In the genomic region with DNA sequence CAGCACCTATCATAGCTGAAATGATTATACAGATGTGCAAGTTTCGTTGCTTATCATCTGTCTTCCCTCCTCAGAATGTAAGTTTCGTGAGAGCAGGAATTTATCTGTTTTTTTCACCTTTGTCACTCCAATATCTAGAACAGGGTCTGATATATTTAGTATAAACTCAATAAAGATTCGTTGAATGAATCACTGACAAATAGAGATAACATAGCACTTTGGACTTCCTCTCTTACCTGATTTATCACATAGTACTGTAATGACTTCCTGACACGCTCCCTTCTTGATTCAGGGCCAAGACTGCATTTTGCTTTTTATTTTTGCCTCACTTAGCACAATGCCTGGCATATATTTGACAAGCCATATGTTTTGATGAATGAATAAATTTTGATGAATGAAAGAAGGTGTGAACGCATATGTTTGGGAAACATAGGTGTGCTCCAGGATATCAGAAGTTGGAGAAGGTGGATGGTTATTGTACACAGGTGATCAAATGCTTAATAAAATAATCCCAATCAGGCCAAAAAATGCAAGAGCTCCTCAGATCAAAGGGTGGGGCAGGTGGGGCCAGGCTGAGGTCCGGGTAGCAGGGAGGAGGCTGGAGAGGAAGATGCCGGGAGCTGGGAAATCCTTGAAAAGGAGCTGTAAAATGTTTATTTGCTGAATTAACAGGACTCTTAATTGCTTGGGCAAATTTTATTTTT, we compare ENCODE assay signal across 12 cellular contexts. TPM values are rescaled to one million over a fixed set of nuclear protein-coding genes. Genes with fewer than 3 reads are reported as not detected.
A peak's percentile ranks its signal among the peaks of the same experiment; 100 is the strongest.
DNase-seq lines count a peak whose midpoint lies in the region; ATAC-seq, FAIRE-seq and TF ChIP-seq lines count a peak whose summit lies in the region.
"Had no signal": no experiment of that assay in that cellular context is flagged by ENCODE, and none has a peak within 500 bp of the region (broad histone marks: within the 10 kb centered on the region; RNA-seq: fewer than 3 reads in every experiment).

No MANE protein-coding gene starts in this region.

- CTCF ChIA-PET in PC-3 (lab: Charles Lee), result interaction anchor here (0.7 kb wide), 1 partner anchor 223 kb away, joined by 7 read pairs; no protein-coding TSS in a partner anchor

- H3F3A ChIP-seq in PC-3 (ENCODE audit: low read length, unreplicated experiment), result no peaks in the 10 kb centered on the region

- POLR2A ChIA-PET in PC-3 (lab: Charles Lee; ENCODE audit: unreplicated experiment), result no interaction called here

- H3K36me3 Mint-ChIP-seq in activated naive CD4-positive, alpha-beta T cell treated with anti-CD3 and anti-CD28 coated beads, Interleukin-2, amount 50 U/mL, for 24 hours, result no peaks in the 10 kb centered on the region

- peak overlapping the region; percentile 85 for H3K27ac Mint-ChIP-seq in activated naive CD4-positive, alpha-beta T cell treated with anti-CD3 and anti-CD28 coated beads, Interleukin-2, amount 50 U/mL, for 24 hours

- H3K27me3 Mint-ChIP-seq in activated naive CD4-positive, alpha-beta T cell treated with anti-CD3 and anti-CD28 coated beads, Interleukin-2, amount 50 U/mL, for 24 hours, result no peaks in the 10 kb centered on the region

- peaks cover 47% of the 10 kb centered on the region for H3K4me1 Mint-ChIP-seq in activated naive CD4-positive, alpha-beta T cell treated with anti-CD3 and anti-CD28 coated beads, Interleukin-2, amount 50 U/mL, for 24 hours

- no peak overlapping the region for H3K27ac ChIP-seq in PC-3 (ENCODE audit: low read length)
- H3K27ac ChIP-seq in breast epithelium, result no peak overlapping the region

- no peaks in the 10 kb centered on the region for H3K9me3 Mint-ChIP-seq in activated naive CD4-positive, alpha-beta T cell treated with anti-CD3 and anti-CD28 coated beads, Interleukin-2, amount 50 U/mL, for 24 hours

- H3K27me3 ChIP-seq in PC-3 (ENCODE audit: low read length), result no peaks in the 10 kb centered on the region
- no peaks in the 10 kb centered on the region for H3K27me3 ChIP-seq in breast epithelium

- TF ChIP-seq POLR2A in breast epithelium (IDR thresholded peaks at IDR 0.05), result no peak

- no peaks in the 10 kb centered on the region for H4K20me1 ChIP-seq in PC-3 (ENCODE audit: low read length)

- no peak overlapping the region for H3K4me3 ChIP-seq in PC-3 (ENCODE audit: low read length)
- H3K4me3 ChIP-seq in breast epithelium, result no peak overlapping the region

- no peak overlapping the region for H3K4me2 ChIP-seq in PC-3 (ENCODE audit: low read length)

- peak overlapping the region; percentile 61 for H3K4me3 Mint-ChIP-seq in activated naive CD4-positive, alpha-beta T cell treated with anti-CD3 and anti-CD28 coated beads, Interleukin-2, amount 50 U/mL, for 24 hours

- no peak for DNase-seq in activated naive CD4-positive, alpha-beta T cell treated with anti-CD3 and anti-CD28 coated beads, Interleukin-2, amount 50 U/mL, for 16 hours
- DNase-seq in PC-3 (peak; percentile 38), dermis microvascular lymphatic vessel endothelial cell (ENCODE audit: low read depth in 2 of 2) (peak; percentile 36 to 57), urothelium cell line (ENCODE audit: low spot score) (no peak), breast epithelium (ENCODE audit: low spot score in 2 of 2) (no peak), NCI-H2107 (lab: John Stamatoyannopoulos, UW) (no peak)
- DNase-seq: activated gamma-delta T cell; NCI-H1105 treated with DMSO at 0.1 percent for 48 hours; SHP77 treated with DMSO at 0.1 percent for 48 hours; stimulated activated CD4-positive, alpha-beta T cell treated with anti-CD3 and anti-CD28 coated beads, Interleukin-1b, Interleukin-23, amount 100 ng/mL, for 48 hours had no signal

- H3K4me1 ChIP-seq in PC-3 (ENCODE audit: insufficient read depth, low read length) (peaks cover 10% of the 10 kb centered on the region; the same call in 1 of the 2 replicates), breast epithelium (no peaks in the 10 kb centered on the region)

- H3K9me2 ChIP-seq in PC-3 (replicated peaks; ENCODE audit: low read length), result no peaks in the 10 kb centered on the region

- H3K9me3 ChIP-seq in PC-3 (ENCODE audit: low read length) (no peaks in the 10 kb centered on the region), breast epithelium (no peaks in the 10 kb centered on the region)

- H3K79me2 ChIP-seq in PC-3 (ENCODE audit: low read length), result no peaks in the 10 kb centered on the region

- no peak overlapping the region for H3K9ac ChIP-seq in PC-3 (ENCODE audit: low read length)

- intact Hi-C loops in PC-3 (cut with micrococcal nuclease) (loop anchor here (10.0 kb wide), 1 partner anchor 318 kb away; a partner anchor contains a TSS), breast epithelium (cut with DNase I; ENCODE audit: low total_unique reads) (no loop called here)

- no peak for ATAC-seq in PC-3
- no peak for ATAC-seq in GM21786 (IDR thresholded peaks at IDR 0.05; ENCODE audit: unreplicated experiment)

- no peak for FAIRE-seq in urothelium cell line (lab: Jason Lieb, UNC)

- no TSS peak for BruUV-seq in PC-3 (replicated peaks; lab: Mats Ljungman, UMichigan)

- H3K36me3 ChIP-seq in PC-3 (ENCODE audit: low read depth, low read length) (no peaks in the 10 kb centered on the region), breast epithelium (no peaks in the 10 kb centered on the region)

- no peak overlapping the region for H2AFZ ChIP-seq in PC-3 (ENCODE audit: low read length)

- TF ChIP-seq CTCF in PC-3 (conservative IDR thresholded peaks at IDR 0.05; ENCODE audit: low read depth, low read length), result no peak
- TF ChIP-seq CTCF in breast epithelium (IDR thresholded peaks at IDR 0.05), result no peak

RNA-seq across cellular contexts. Expression of a gene that starts 33.0 kb away (rescaled TPM):
- total RNA-seq in PC-3 (2014; rRNA removed), result 74.1 and 93.3 TPM in 2 replicates
- total RNA-seq in dermis microvascular lymphatic vessel endothelial cell, result 0.64 and 0.89 TPM in 2 replicates
- total RNA-seq in breast epithelium, result 10 to 100 TPM; 17.4 to 56.0 (median 31.6) TPM

RNA-seq across cellular contexts. Expression of a gene that starts 54.6 kb away (rescaled TPM):
- total RNA-seq in PC-3 (2014; rRNA removed), result 9.1 and 9.6 TPM in 2 replicates
- total RNA-seq in dermis microvascular lymphatic vessel endothelial cell, result 7.6 and 10.5 TPM in 2 replicates
- 10 to 100 TPM in 1 of 3 donors, 1 to 10 TPM in 2; 5.8 to 12.4 (median 8.8) TPM for total RNA-seq in breast epithelium

RNA-seq across cellular contexts. Expression of a gene that starts 55.0 kb away (rescaled TPM):
- total RNA-seq in PC-3 (2014; rRNA removed) (2.2 and 2.4 TPM in 2 replicates), dermis microvascular lymphatic vessel endothelial cell (8.6 and 11.3 TPM in 2 replicates), breast epithelium (1 to 10 TPM in 1 of 3 donors, under 1 TPM in 1, not detected in 1; 0.66 to 1.0 TPM)

Comparison
In these comparisons a context has a peak if more than half of its experiments do, and no peak if none do; other contexts are left out.
1. DNase-seq: peak in PC-3 (single experiment) and dermis microvascular lymphatic vessel endothelial cell (2 of 2); none in activated naive CD4-positive, alpha-beta T cell treated with anti-CD3 and anti-CD28 coated beads, Interleukin-2, amount 50 U/mL, for 16 hours (single experiment), urothelium cell line (single experiment), breast epithelium (0 of 2) and NCI-H2107 (single experiment).